ENCODE assay signal across 8 cellular contexts in the genomic region with DNA sequence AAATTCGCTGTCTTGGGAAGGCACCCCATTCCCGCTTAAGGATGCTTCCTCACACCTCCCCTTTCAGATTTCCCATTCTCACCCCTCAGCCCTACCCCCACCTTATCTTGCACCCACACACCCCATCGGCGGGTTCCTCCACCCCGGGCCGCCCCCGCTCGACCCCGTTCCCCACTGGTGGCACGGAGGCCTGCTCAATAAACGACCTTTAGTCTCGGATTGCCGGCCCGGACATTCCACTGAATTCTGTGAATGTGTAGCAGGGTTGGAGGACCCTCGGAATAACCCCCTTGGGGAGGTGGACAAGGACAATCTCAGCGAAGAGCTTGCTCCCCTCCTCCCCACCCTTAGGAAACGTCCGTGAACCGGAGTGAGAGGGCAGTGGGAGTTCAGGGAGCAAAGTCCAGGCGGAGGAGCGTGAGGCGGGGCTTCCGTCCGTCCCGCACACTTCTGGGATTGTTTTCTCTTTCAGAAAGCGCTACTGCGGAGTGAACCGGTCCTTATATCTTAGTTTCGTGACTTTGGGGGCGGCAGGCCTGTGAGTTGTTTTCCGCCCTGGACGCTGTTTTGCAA. TPM values are rescaled to one million over a fixed set of nuclear protein-coding genes. Genes with fewer than 3 reads are reported as not detected.
A peak's percentile ranks its signal among the peaks of the same experiment; 100 is the strongest.
DNase-seq lines count a peak whose midpoint lies in the region; ATAC-seq and TF ChIP-seq lines count a peak whose summit lies in the region.

No MANE protein-coding gene starts in this region.

- peak overlapping the region; percentile 64 for H3K27ac ChIP-seq in CD8-positive, alpha-beta memory T cell (ENCODE audit: low read depth, low read length)
- H3K27ac ChIP-seq in OCI-LY1 (ENCODE audit: low read depth, low read length, poor library complexity, severe bottlenecking) (no peak overlapping the region), esophagus squamous epithelium (peak overlapping the region; percentile 9 to 81 (median 76)), neutrophil (no peak overlapping the region)

- peaks cover 0 to 2% (median 0%) of the 10 kb centered on the region in 5 donors for H3K9me3 Mint-ChIP-seq in CD8-positive, alpha-beta memory T cell

- peaks cover 9% of the 10 kb centered on the region for H3K36me3 ChIP-seq in CD8-positive, alpha-beta memory T cell (ENCODE audit: insufficient read depth, low read length)
- H3K36me3 ChIP-seq in OCI-LY1 (ENCODE audit: insufficient read depth, low read length) (peaks cover 17% of the 10 kb centered on the region), esophagus squamous epithelium (peaks cover 0 to 23% (median 9%) of the 10 kb centered on the region in 3 donors), neutrophil (peaks cover 13% of the 10 kb centered on the region)

- no peaks in the 10 kb centered on the region for H4K20me1 ChIP-seq in OCI-LY1 (ENCODE audit: insufficient read depth, low read length)

- peak overlapping the region in 3 of 8 donors; percentile 10 to 90 (median 57) for H3K27ac Mint-ChIP-seq in CD8-positive, alpha-beta memory T cell

- peaks cover 20% of the 10 kb centered on the region for H3K27me3 ChIP-seq in CD8-positive, alpha-beta memory T cell (ENCODE audit: insufficient read depth, low read length, poor library complexity, severe bottlenecking)
- H3K27me3 ChIP-seq in OCI-LY1 (ENCODE audit: insufficient read depth, low read length) (peaks cover 25% of the 10 kb centered on the region; the same call in 1 of the 2 replicates), esophagus squamous epithelium (peaks cover 7 to 66% (median 20%) of the 10 kb centered on the region in 4 donors), neutrophil (peaks cover 84% of the 10 kb centered on the region)

- no peak for TF ChIP-seq CTCF in OCI-LY1 (IDR thresholded peaks at IDR 0.05; ENCODE audit: low read length)
- TF ChIP-seq CTCF in esophagus squamous epithelium (IDR thresholded peaks at IDR 0.05): no peak
- TF ChIP-seq CTCF in neutrophil (IDR thresholded peaks at IDR 0.05): no peak

- no peaks in the 10 kb centered on the region for H3K9me2 ChIP-seq in OCI-LY1 (ENCODE audit: low read depth, low read length)

- TF ChIP-seq POLR2A in esophagus squamous epithelium (IDR thresholded peaks at IDR 0.05): no peak

- intact Hi-C loops in esophagus squamous epithelium (cut with DNase I): no loop called here

- no peak for ATAC-seq in GM18498 (IDR thresholded peaks at IDR 0.05; ENCODE audit: unreplicated experiment)
- ATAC-seq in GM21423 (IDR thresholded peaks at IDR 0.05; ENCODE audit: unreplicated experiment): no peak

- peak overlapping the region; percentile 61 for H3K9ac ChIP-seq in OCI-LY1 (ENCODE audit: low read length)

- POLR2A ChIA-PET in CD8-positive, alpha-beta memory T cell (lab: Charles Lee): no interaction called here

- H3K4me1 ChIP-seq in CD8-positive, alpha-beta memory T cell (ENCODE audit: insufficient read depth, low read length): peaks cover 50% of the 10 kb centered on the region
- H3K4me1 ChIP-seq in OCI-LY1 (ENCODE audit: insufficient read depth, low read length, severe bottlenecking): peaks cover 30% of the 10 kb centered on the region
- peaks cover 52 to 81% (median 52%) of the 10 kb centered on the region in 3 donors for H3K4me1 ChIP-seq in esophagus squamous epithelium
- H3K4me1 ChIP-seq in neutrophil (ENCODE audit: control insufficient read depth in 1 of 2, insufficient read depth in 1 of 2, low read depth in 1 of 2, low read length in 1 of 2): peaks cover 54 to 60% of the 10 kb centered on the region in 2 experiments

- peak overlapping the region; percentile 50 for H3K4me3 ChIP-seq in CD8-positive, alpha-beta memory T cell (ENCODE audit: low read length)
- H3K4me3 ChIP-seq in OCI-LY1 (ENCODE audit: low read depth, low read length, poor library complexity, severe bottlenecking): peak overlapping the region; percentile 53
- peak overlapping the region; percentile 30 to 73 (median 61) for H3K4me3 ChIP-seq in esophagus squamous epithelium
- H3K4me3 ChIP-seq in neutrophil (ENCODE audit: low read depth in 1 of 2, low read length in 1 of 2): peak overlapping the region; percentile 54 to 62

- H3K79me2 ChIP-seq in OCI-LY1 (ENCODE audit: insufficient read depth, low read length): no peaks in the 10 kb centered on the region

- H3K27me3 Mint-ChIP-seq in CD8-positive, alpha-beta memory T cell: peaks cover 41 to 75% of the 10 kb centered on the region in 2 donors

- H3K4me1 Mint-ChIP-seq in CD8-positive, alpha-beta memory T cell: peaks cover 51 to 78% (median 60%) of the 10 kb centered on the region in 3 donors

- CTCF ChIA-PET in CD8-positive, alpha-beta memory T cell (lab: Charles Lee): no interaction called here

- no peak for DNase-seq in CD8-positive, alpha-beta memory T cell
- DNase-seq in esophagus squamous epithelium (lab: John Stamatoyannopoulos, UW) (no peak), NCI-H2196 (lab: John Stamatoyannopoulos, UW; ENCODE audit: unreplicated experiment) (no peak), iPS-NIHi7 (ENCODE audit: extremely low spot score) (no peak)

- H3F3A ChIP-seq in OCI-LY1 (ENCODE audit: insufficient read depth, low read length): no peaks in the 10 kb centered on the region

- H3K36me3 Mint-ChIP-seq in CD8-positive, alpha-beta memory T cell: peaks cover 7 to 31% (median 21%) of the 10 kb centered on the region in 3 donors

- 22 to 45% methylated on average over 6 to 31 of the region's 32 CpGs for WGBS in esophagus squamous epithelium, 2 donors

- H2AFZ ChIP-seq in OCI-LY1 (ENCODE audit: low read length): no peak overlapping the region

- H3K9me3 ChIP-seq in CD8-positive, alpha-beta memory T cell (ENCODE audit: low read length): no peaks in the 10 kb centered on the region
- H3K9me3 ChIP-seq in OCI-LY1 (ENCODE audit: low read length) (no peaks in the 10 kb centered on the region), esophagus squamous epithelium (no peaks in the 10 kb centered on the region), neutrophil (no peaks in the 10 kb centered on the region)

- peak overlapping the region; percentile 61 for H3K4me2 ChIP-seq in OCI-LY1 (ENCODE audit: low read length)

- peak overlapping the region; percentile 67 to 80 (median 76) for H3K4me3 Mint-ChIP-seq in CD8-positive, alpha-beta memory T cell

RNA-seq across cellular contexts. Expression of gene LBX2, which starts 2.8 kb away (rescaled TPM):
- total RNA-seq in CD8-positive, alpha-beta memory T cell: under 1 TPM; 0.38 to 0.94 TPM
- not detected for polyA plus RNA-seq in CD8-positive, alpha-beta memory T cell
- total RNA-seq in esophagus squamous epithelium: under 1 TPM in 2 of 4 donors, not detected in 2; 0.38 to 0.57 TPM

RNA-seq across cellular contexts. Expression of gene PCGF1, which starts 5.3 kb away (rescaled TPM):
- 10 to 100 TPM; 29.6 to 38.7 TPM for total RNA-seq in CD8-positive, alpha-beta memory T cell
- polyA plus RNA-seq in CD8-positive, alpha-beta memory T cell: 17.2 TPM
- 10 to 100 TPM in 3 of 4 donors, 1 to 10 TPM in 1; 4.4 to 16.2 (median 14.7) TPM for total RNA-seq in esophagus squamous epithelium

RNA-seq across cellular contexts. Expression of gene TLX2, which starts 12.0 kb away (rescaled TPM):
- under 1 TPM; 0.37 to 0.60 TPM for total RNA-seq in CD8-positive, alpha-beta memory T cell
- polyA plus RNA-seq in CD8-positive, alpha-beta memory T cell: not detected
- total RNA-seq in esophagus squamous epithelium: not detected

RNA-seq across cellular contexts. Expression of gene TTC31, which starts 19.4 kb away (rescaled TPM):
- 10 to 100 TPM; 26.4 to 28.0 TPM for total RNA-seq in CD8-positive, alpha-beta memory T cell
- 20.5 TPM for polyA plus RNA-seq in CD8-positive, alpha-beta memory T cell
- total RNA-seq in esophagus squamous epithelium: 10 to 100 TPM; 11.2 to 27.7 (median 17.5) TPM

RNA-seq across cellular contexts. Expression of gene CCDC142, which starts 19.4 kb away (rescaled TPM):
- total RNA-seq in CD8-positive, alpha-beta memory T cell: 10 to 100 TPM; 20.3 to 22.8 TPM
- polyA plus RNA-seq in CD8-positive, alpha-beta memory T cell: 9.7 TPM
- 10 to 100 TPM in 2 of 4 donors, 1 to 10 TPM in 2; 6.5 to 24.6 (median 14.5) TPM for total RNA-seq in esophagus squamous epithelium

Comparison
In these comparisons a context has a peak if more than half of its experiments do, and no peak if none do; other contexts are left out.
1. H3K27ac ChIP-seq: peak in CD8-positive, alpha-beta memory T cell (single experiment) and esophagus squamous epithelium (4 of 4); none in OCI-LY1 (single experiment) and neutrophil (single experiment).
2. Peak in every context shown above with its lines, with median percentiles within 50 percentile points of each other: H3K4me3 ChIP-seq.